1 cellular context compared by ENCODE assay signal in the genomic region with DNA sequence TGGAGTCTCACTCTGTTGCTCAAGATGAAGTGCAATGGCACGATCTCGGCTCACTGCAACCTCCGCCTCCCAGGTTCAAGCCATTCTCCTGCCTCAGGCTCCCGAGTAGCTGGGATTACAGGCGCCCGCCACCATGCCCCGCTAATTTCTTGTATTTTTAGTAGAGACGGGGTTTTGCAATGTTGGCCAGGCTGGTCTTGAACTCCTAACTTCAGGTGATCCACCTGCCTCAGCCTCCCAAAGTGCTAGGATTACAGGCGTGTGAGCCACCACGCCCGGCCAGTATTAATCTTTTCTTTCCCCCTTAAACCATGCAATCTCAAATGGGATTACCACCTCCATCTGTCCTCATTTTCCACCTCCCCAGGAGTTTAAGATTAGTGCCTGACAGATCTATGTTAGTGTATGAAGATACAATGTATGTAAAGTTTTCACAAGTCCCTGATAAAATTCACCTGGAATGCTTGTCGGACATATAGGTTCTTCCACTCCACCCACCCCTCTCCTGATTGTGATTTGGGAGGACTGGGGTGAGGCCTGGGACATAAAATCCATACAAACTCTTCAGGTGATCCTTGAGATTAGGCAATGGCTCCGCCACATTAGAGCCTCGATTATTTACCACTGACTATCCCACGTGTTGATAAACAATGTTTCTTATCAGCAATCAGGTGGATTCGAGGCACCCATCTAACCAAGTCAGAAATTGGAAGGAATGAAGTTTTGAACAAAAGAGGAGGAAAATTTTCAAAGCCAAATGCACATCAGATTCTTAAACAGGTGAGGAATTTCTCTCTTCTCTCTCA.
TF ChIP-seq lines count a peak whose summit lies in the region.

No MANE protein-coding gene starts in this region.

TF ChIP-seq in H1, 55 proteins besides CTCF, POLR2A, EP300 and RAD21:
- TF ChIP-seq HDAC6 (IDR thresholded peaks at IDR 0.05; ENCODE audit: low read depth, low read length) = no peak
- no peak for TF ChIP-seq BRCA1 (IDR thresholded peaks at IDR 0.05; ENCODE audit: low read depth, low read length)
- no peak for TF ChIP-seq NRF1 (IDR thresholded peaks at IDR 0.05; ENCODE audit: low read depth, low read length)
- TF ChIP-seq NANOG (IDR thresholded peaks at IDR 0.05; ENCODE audit: insufficient read depth, low read depth, low read length, poor library complexity, severe bottlenecking) = no peak
- TF ChIP-seq RFX5 (IDR thresholded peaks at IDR 0.05; ENCODE audit: borderline replicate concordance, low read depth, low read length) = no peak
- no peak for TF ChIP-seq BCL11A (IDR thresholded peaks at IDR 0.05; ENCODE audit: low read depth in 2 of 2, low read length in 2 of 2)
- no peak for TF ChIP-seq CTBP2 (IDR thresholded peaks at IDR 0.05; ENCODE audit: borderline replicate concordance, insufficient read depth, insufficient read length, low read length)
